ENCODE assay signal across 15 cellular contexts in the genomic region with DNA sequence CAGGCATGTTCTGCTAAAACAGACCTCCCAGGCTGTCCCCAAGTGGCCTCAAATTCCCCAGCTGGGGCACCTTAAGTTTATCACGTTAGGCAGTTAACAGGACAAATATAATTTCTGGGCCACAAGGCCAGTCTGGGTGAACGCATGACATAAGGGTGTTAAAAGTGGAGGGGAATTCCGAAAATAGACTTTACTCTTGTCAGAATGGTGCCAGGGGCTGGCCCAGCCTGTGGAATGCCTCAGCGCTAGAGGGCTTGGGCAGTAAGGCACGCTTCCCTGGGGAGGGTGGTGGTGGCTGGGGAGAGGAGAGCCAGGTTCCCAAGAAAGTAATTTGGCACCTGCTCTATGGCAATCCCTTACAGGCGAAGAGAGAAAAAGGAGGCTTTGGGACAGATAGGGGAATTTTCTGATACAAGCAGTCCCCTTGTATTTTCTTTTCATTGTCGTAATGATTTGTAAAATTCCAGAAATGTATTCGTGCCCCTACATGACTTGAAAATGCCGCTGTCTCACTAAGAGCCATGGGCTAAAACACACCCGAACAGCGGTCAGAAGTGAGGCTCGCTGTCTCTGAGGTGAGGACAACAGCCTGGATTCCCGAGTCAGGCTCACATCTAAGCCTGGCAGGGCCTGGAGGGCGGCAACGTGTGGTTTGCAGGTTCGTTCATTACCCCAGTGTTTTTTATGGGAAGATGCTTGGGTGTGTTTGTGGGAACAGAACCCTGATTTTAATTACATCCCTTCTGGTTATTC.
DNase-seq lines count a peak whose midpoint lies in the region; ATAC-seq and TF ChIP-seq lines count a peak whose summit lies in the region.
"Had no signal": no experiment of that assay in that cellular context is flagged by ENCODE, and none has a peak within 500 bp of the region (broad histone marks: within the 10 kb centered on the region; RNA-seq: fewer than 3 reads in every experiment).

No MANE protein-coding gene starts in this region.

- H3K27me3 ChIP-seq in CD4-positive, alpha-beta memory T cell (ENCODE audit: insufficient read depth, low read length): no peaks in the 10 kb centered on the region
- H3K27me3 ChIP-seq in foreskin keratinocyte: no peaks in the 10 kb centered on the region

- peak overlapping the region in 4 of 7 donors; percentile 15 to 83 (median 47) for H3K27ac Mint-ChIP-seq in CD4-positive, alpha-beta memory T cell
- H3K27ac Mint-ChIP-seq in nephron progenitor cell: peak overlapping the region; percentile 48

- H3K9me3 Mint-ChIP-seq in CD4-positive, alpha-beta memory T cell: peaks cover 0 to 3% (median 0%) of the 10 kb centered on the region in 8 donors
- no peaks in the 10 kb centered on the region for H3K9me3 Mint-ChIP-seq in nephron progenitor cell

- POLR2A ChIA-PET in CD4-positive, alpha-beta memory T cell (lab: Charles Lee; ENCODE audit: partially characterized antibody): no interaction called here
- POLR2A ChIA-PET in HEK293 (lab: Yijun Ruan, JAX): no interaction called here

- peaks cover 5 to 12% (median 7%) of the 10 kb centered on the region in 4 donors for H3K4me1 Mint-ChIP-seq in CD4-positive, alpha-beta memory T cell
- H3K4me1 Mint-ChIP-seq in nephron progenitor cell: peaks cover 31% of the 10 kb centered on the region

- no peaks in the 10 kb centered on the region for H3K4me1 ChIP-seq in CD4-positive, alpha-beta memory T cell (ENCODE audit: insufficient read depth, low read length)
- H3K4me1 ChIP-seq in HEK293 (ENCODE audit: control insufficient read depth, insufficient read depth, low read length) (no peaks in the 10 kb centered on the region), foreskin keratinocyte (no peaks in the 10 kb centered on the region)

- no peaks in the 10 kb centered on the region for H3K36me3 ChIP-seq in CD4-positive, alpha-beta memory T cell (ENCODE audit: insufficient read depth, low read length)
- H3K36me3 ChIP-seq in HEK293 (ENCODE audit: control insufficient read depth in 2 of 2, insufficient read depth in 1 of 2, low read length in 2 of 2): no peaks in the 10 kb centered on the region
- H3K36me3 ChIP-seq: WERI-Rb-1 had no signal

- intact Hi-C loops in CD4-positive, alpha-beta memory T cell (cut with micrococcal nuclease): no loop called here

- H3K27ac ChIP-seq in CD4-positive, alpha-beta memory T cell (ENCODE audit: low read depth, low read length): no peak overlapping the region
- H3K27ac ChIP-seq in HEK293 (ENCODE audit: extremely low read depth, low read depth, low read length) (no peak overlapping the region), foreskin keratinocyte (no peak overlapping the region)
- H3K27ac ChIP-seq: skin epidermis, WERI-Rb-1 had no signal

- peak; percentile 87 for ATAC-seq in foreskin keratinocyte

- DNase-seq in CD4-positive, alpha-beta memory T cell: no peak
- peak; percentile 62 to 76 for DNase-seq in foreskin keratinocyte
- no peak for DNase-seq in nephron progenitor cell
- DNase-seq in midbrain (lab: John Stamatoyannopoulos, UW): no peak
- no peak for DNase-seq in SKM-1 treated with dmso at 0.1 percent for 144 hours (lab: John Stamatoyannopoulos, UW; ENCODE audit: unreplicated experiment)
- no peak for DNase-seq in epidermal melanocyte (ENCODE audit: insufficient read length, low spot score)
- no peak for DNase-seq in hepatic stellate cell (ENCODE audit: low spot score)
- DNase-seq: activated naive CD4-positive, alpha-beta T cell; caudate nucleus; glutamatergic neuron; IMR-90; NCI-H1105 treated with DMSO at 0.1 percent for 48 hours; WERI-Rb-1 had no signal

- no peak for TF ChIP-seq CTCF in HEK293 (tag by site-specific recombination; IDR thresholded peaks at IDR 0.05)
- TF ChIP-seq CTCF in foreskin keratinocyte (conservative IDR thresholded peaks at IDR 0.05): peak; percentile 4
- no peak for TF ChIP-seq CTCF in nephron progenitor cell (IDR thresholded peaks at IDR 0.05)

- no peaks in the 10 kb centered on the region for H3K36me3 Mint-ChIP-seq in CD4-positive, alpha-beta memory T cell
- no peaks in the 10 kb centered on the region for H3K36me3 Mint-ChIP-seq in nephron progenitor cell (ENCODE audit: low read depth)

- no peak overlapping the region for H3K4me3 Mint-ChIP-seq in CD4-positive, alpha-beta memory T cell
- H3K4me3 Mint-ChIP-seq in nephron progenitor cell: no peak overlapping the region

- H3K4me3 ChIP-seq in CD4-positive, alpha-beta memory T cell (ENCODE audit: low read length in 2 of 2): no peak overlapping the region
- no peak overlapping the region for H3K4me3 ChIP-seq in HEK293 (ENCODE audit: low read depth, low read length)
- H3K4me3 ChIP-seq: skin epidermis had no signal

- no peaks in the 10 kb centered on the region for H3K27me3 Mint-ChIP-seq in CD4-positive, alpha-beta memory T cell
- peaks cover 9% of the 10 kb centered on the region for H3K27me3 Mint-ChIP-seq in nephron progenitor cell (ENCODE audit: low read depth, poor library complexity)

- CTCF ChIA-PET in CD4-positive, alpha-beta memory T cell (lab: Charles Lee; ENCODE audit: partially characterized antibody): no interaction called here
- CTCF ChIA-PET in HEK293 (lab: Yijun Ruan, JAX): interaction anchor here (0.6 kb wide), 1 partner anchor 30 kb away, joined by 4 read pairs; no protein-coding TSS in a partner anchor

- no peaks in the 10 kb centered on the region for H3K9me3 ChIP-seq in CD4-positive, alpha-beta memory T cell (ENCODE audit: control insufficient read depth in 1 of 2, low read length in 2 of 2)
- H3K9me3 ChIP-seq in HEK293 (ENCODE audit: control insufficient read depth, insufficient read depth, low read depth, low read length): no peaks in the 10 kb centered on the region

TF ChIP-seq in HEK293, 187 proteins besides CTCF, POLR2A, EP300 and RAD21:
- no peak for TF ChIP-seq ZNF530 (tag by site-specific recombination; IDR thresholded peaks at IDR 0.05; ENCODE audit: low read depth)
- no peak for TF ChIP-seq ZEB2 (tag by site-specific recombination; IDR thresholded peaks at IDR 0.05)
- peak; percentile 57 for TF ChIP-seq GLIS1 (tag by site-specific recombination; IDR thresholded peaks at IDR 0.05)
- TF ChIP-seq, protein P1, sequence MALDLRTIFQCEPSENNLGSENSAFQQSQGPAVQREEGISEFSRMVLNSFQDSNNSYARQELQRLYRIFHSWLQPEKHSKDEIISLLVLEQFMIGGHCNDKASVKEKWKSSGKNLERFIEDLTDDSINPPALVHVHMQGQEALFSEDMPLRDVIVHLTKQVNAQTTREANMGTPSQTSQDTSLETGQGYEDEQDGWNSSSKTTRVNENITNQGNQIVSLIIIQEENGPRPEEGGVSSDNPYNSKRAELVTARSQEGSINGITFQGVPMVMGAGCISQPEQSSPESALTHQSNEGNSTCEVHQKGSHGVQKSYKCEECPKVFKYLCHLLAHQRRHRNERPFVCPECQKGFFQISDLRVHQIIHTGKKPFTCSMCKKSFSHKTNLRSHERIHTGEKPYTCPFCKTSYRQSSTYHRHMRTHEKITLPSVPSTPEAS (tag by site-specific recombination; IDR thresholded peaks at IDR 0.05): no peak

Comparison
In these comparisons a context has a peak if more than half of its experiments do, and no peak if none do; other contexts are left out.
1. DNase-seq: peak in foreskin keratinocyte (2 of 2); none in CD4-positive, alpha-beta memory T cell (0 of 5), nephron progenitor cell (single experiment), midbrain (single experiment), SKM-1 treated with dmso at 0.1 percent for 144 hours (single experiment), epidermal melanocyte (single experiment) and hepatic stellate cell (single experiment).